In genomic region chr5:151750121-151750520, GRCh38 we compare ENCODE assay signal across 14 cellular contexts. TPM values are rescaled to one million over a fixed set of nuclear protein-coding genes. Genes with fewer than 3 reads are reported as not detected.
DNase-seq lines count a peak whose midpoint lies in the region; ATAC-seq and TF ChIP-seq lines count a peak whose summit lies in the region.
"Had no signal": no experiment of that assay in that cellular context is flagged by ENCODE, and none has a peak within 500 bp of the region (broad histone marks: within the 10 kb centered on the region; RNA-seq: fewer than 3 reads in every experiment).

No MANE protein-coding gene starts in this region.

- peak overlapping the region; percentile 1 for H3K27ac ChIP-seq in left ventricle myocardium inferior (replicated peaks)
- H3K27ac ChIP-seq in mesenchymal stem cell (ENCODE audit: low read length, poor library complexity, severe bottlenecking) = no peak overlapping the region
- peak overlapping the region; percentile 42 for H3K27ac ChIP-seq in upper lobe of right lung
- H3K27ac ChIP-seq: WERI-Rb-1 had no signal

- H3K14ac ChIP-seq in mesenchymal stem cell (ENCODE audit: low read length in 2 of 2) = no peak overlapping the region

- no peak overlapping the region for H4K91ac ChIP-seq in mesenchymal stem cell (ENCODE audit: low read length)

- ATAC-seq in left cardiac atrium (no peak), upper lobe of right lung (no peak), GM18502 (IDR thresholded peaks at IDR 0.05; ENCODE audit: poor library complexity, unreplicated experiment) (no peak), GM19395 (IDR thresholded peaks at IDR 0.05; ENCODE audit: unreplicated experiment) (no peak)

- peaks cover 34% of the 10 kb centered on the region for H3K4me1 Mint-ChIP-seq in activated naive CD8-positive, alpha-beta T cell treated with anti-CD3 and anti-CD28 coated beads for 36 hours

- H3K4me3 ChIP-seq in left ventricle myocardium inferior (no peak overlapping the region), mesenchymal stem cell (ENCODE audit: insufficient read depth in 1 of 2, low read depth in 1 of 2, low read length in 2 of 2) (peak overlapping the region in 1 of 2 experiments; percentile 25), upper lobe of right lung (no peak overlapping the region)

- TF ChIP-seq CTCF in left ventricle myocardium inferior (IDR thresholded peaks at IDR 0.05; ENCODE audit: borderline replicate concordance) = no peak
- no peak for TF ChIP-seq CTCF in upper lobe of right lung (IDR thresholded peaks at IDR 0.05)

- H3K27me3 ChIP-seq in left ventricle myocardium inferior (ENCODE audit: low read depth) = no peaks in the 10 kb centered on the region
- H3K27me3 ChIP-seq in mesenchymal stem cell (ENCODE audit: control insufficient read depth in 1 of 2, insufficient read depth in 1 of 2, low read length in 2 of 2) = no peaks in the 10 kb centered on the region
- no peaks in the 10 kb centered on the region for H3K27me3 ChIP-seq in upper lobe of right lung

- intact Hi-C loops in left ventricle myocardium inferior (cut with micrococcal nuclease) = no loop called here
- intact Hi-C loops in left cardiac atrium (cut with DNase I) = no loop called here
- intact Hi-C loops in upper lobe of right lung (cut with DNase I) = no loop called here

- H3K36me3 ChIP-seq in left ventricle myocardium inferior (peaks cover 13% of the 10 kb centered on the region), mesenchymal stem cell (ENCODE audit: control insufficient read depth in 1 of 2, insufficient read depth in 2 of 2, low read depth in 1 of 2, low read length in 2 of 2) (peaks cover 15 to 27% of the 10 kb centered on the region in 2 experiments), upper lobe of right lung (peaks cover 19% of the 10 kb centered on the region)

- H3K23ac ChIP-seq in mesenchymal stem cell (ENCODE audit: low read length in 2 of 2) = no peak overlapping the region

- no peak overlapping the region for H3K4me2 ChIP-seq in mesenchymal stem cell (ENCODE audit: low read length, poor library complexity, severe bottlenecking)

- H3K79me1 ChIP-seq in mesenchymal stem cell (replicated peaks; ENCODE audit: low read length, poor library complexity, severe bottlenecking) = peaks cover 24% of the 10 kb centered on the region

- H2BK12ac ChIP-seq in mesenchymal stem cell (ENCODE audit: low read length in 2 of 2) = no peak overlapping the region

- WGBS in mesenchymal stem cell = 96% methylated on average over 2 of the region's 4 CpGs

- no peak overlapping the region for H2AFZ ChIP-seq in mesenchymal stem cell (ENCODE audit: low read depth, low read length)

- no peak overlapping the region for H3K18ac ChIP-seq in mesenchymal stem cell (ENCODE audit: low read depth in 1 of 2, low read length in 2 of 2)

- no peak overlapping the region for H2BK5ac ChIP-seq in mesenchymal stem cell (ENCODE audit: low read depth, low read length, poor library complexity, severe bottlenecking)

- H3K9me3 ChIP-seq in left ventricle myocardium inferior (replicated peaks) = no peaks in the 10 kb centered on the region
- no peaks in the 10 kb centered on the region for H3K9me3 ChIP-seq in mesenchymal stem cell (ENCODE audit: control insufficient read depth, low read length)
- H3K9me3 ChIP-seq in upper lobe of right lung = no peaks in the 10 kb centered on the region

- no peaks in the 10 kb centered on the region for H3K9me3 Mint-ChIP-seq in activated naive CD8-positive, alpha-beta T cell treated with anti-CD3 and anti-CD28 coated beads for 36 hours
- H3K9me3 Mint-ChIP-seq: HFFc6 had no signal

- H3K9ac ChIP-seq in mesenchymal stem cell (ENCODE audit: low read length) = peak overlapping the region; percentile 79

- H3K4me3 Mint-ChIP-seq in activated naive CD8-positive, alpha-beta T cell treated with anti-CD3 and anti-CD28 coated beads for 36 hours = no peak overlapping the region
- H3K4me3 Mint-ChIP-seq: HFFc6 had no signal

- no peak for DNase-seq in left ventricle myocardium inferior
- DNase-seq in left cardiac atrium = no peak
- DNase-seq in activated naive CD8-positive, alpha-beta T cell treated with anti-CD3 and anti-CD28 coated beads for 36 hours = no peak
- DNase-seq in mesenchymal stem cell = no peak
- no peak for DNase-seq in upper lobe of right lung
- no peak for DNase-seq in cerebellar cortex (ENCODE audit: low spot score)
- DNase-seq: HFFc6, NCI-H1417 treated with DMSO at 0.1 percent for 48 hours, NCI-H526, Right ventricle myocardium superior, small intestine, WERI-Rb-1 had no signal

- no peak overlapping the region for H2AK5ac ChIP-seq in mesenchymal stem cell (ENCODE audit: low read length, severe bottlenecking)

- no peak overlapping the region for H2BK120ac ChIP-seq in mesenchymal stem cell (ENCODE audit: low read depth, low read length)

- H3K27ac Mint-ChIP-seq in activated naive CD8-positive, alpha-beta T cell treated with anti-CD3 and anti-CD28 coated beads for 36 hours = peak overlapping the region; percentile 74
- H3K27ac Mint-ChIP-seq: HFFc6 had no signal

- H3K27me3 Mint-ChIP-seq in activated naive CD8-positive, alpha-beta T cell treated with anti-CD3 and anti-CD28 coated beads for 36 hours = no peaks in the 10 kb centered on the region

- H2BK15ac ChIP-seq in mesenchymal stem cell (ENCODE audit: low read depth, poor library complexity, severe bottlenecking) = no peak overlapping the region

- peaks cover 24% of the 10 kb centered on the region for H3K36me3 Mint-ChIP-seq in activated naive CD8-positive, alpha-beta T cell treated with anti-CD3 and anti-CD28 coated beads for 36 hours

- H3K4ac ChIP-seq in mesenchymal stem cell (ENCODE audit: low read depth in 1 of 2, low read length in 2 of 2) = no peak overlapping the region

- no peak overlapping the region for H4K8ac ChIP-seq in mesenchymal stem cell (ENCODE audit: low read length)

- H3K4me1 ChIP-seq in left ventricle myocardium inferior = peaks cover 18% of the 10 kb centered on the region
- H3K4me1 ChIP-seq in mesenchymal stem cell (ENCODE audit: control insufficient read depth, insufficient read depth, low read depth, low read length) = peaks cover 14% of the 10 kb centered on the region
- H3K4me1 ChIP-seq in upper lobe of right lung = peaks cover 26% of the 10 kb centered on the region

RNA-seq across cellular contexts. Expression of gene ATOX1, which starts 8.3 kb away (rescaled TPM):
- total RNA-seq in left ventricle myocardium inferior = 65.4 TPM
- total RNA-seq in left cardiac atrium = 10 to 100 TPM; 65.6 to 71.9 TPM
- 10 to 100 TPM; 97.7 to 98.6 TPM for total RNA-seq in activated naive CD8-positive, alpha-beta T cell treated with anti-CD3 and anti-CD28 coated beads for 36 hours
- polyA plus RNA-seq in mesenchymal stem cell (2013, experiment 1 of 2) = 310 TPM
- polyA plus RNA-seq in mesenchymal stem cell (2013, experiment 2 of 2) = 311 TPM
- 62.4 TPM for total RNA-seq in upper lobe of right lung

RNA-seq across cellular contexts. Expression of gene G3BP1, which starts 21.6 kb away (rescaled TPM):
- total RNA-seq in left ventricle myocardium inferior (95.0 TPM), left cardiac atrium (100 to 1,000 TPM; 103 to 128 TPM), upper lobe of right lung (158 TPM)
- total RNA-seq in activated naive CD8-positive, alpha-beta T cell treated with anti-CD3 and anti-CD28 coated beads for 36 hours = 100 to 1,000 TPM; 364 to 375 TPM
- polyA plus RNA-seq in mesenchymal stem cell (2013, experiment 1 of 2) = 50.3 TPM
- polyA plus RNA-seq in mesenchymal stem cell (2013, experiment 2 of 2) = 51.5 TPM
